In the genomic region with DNA sequence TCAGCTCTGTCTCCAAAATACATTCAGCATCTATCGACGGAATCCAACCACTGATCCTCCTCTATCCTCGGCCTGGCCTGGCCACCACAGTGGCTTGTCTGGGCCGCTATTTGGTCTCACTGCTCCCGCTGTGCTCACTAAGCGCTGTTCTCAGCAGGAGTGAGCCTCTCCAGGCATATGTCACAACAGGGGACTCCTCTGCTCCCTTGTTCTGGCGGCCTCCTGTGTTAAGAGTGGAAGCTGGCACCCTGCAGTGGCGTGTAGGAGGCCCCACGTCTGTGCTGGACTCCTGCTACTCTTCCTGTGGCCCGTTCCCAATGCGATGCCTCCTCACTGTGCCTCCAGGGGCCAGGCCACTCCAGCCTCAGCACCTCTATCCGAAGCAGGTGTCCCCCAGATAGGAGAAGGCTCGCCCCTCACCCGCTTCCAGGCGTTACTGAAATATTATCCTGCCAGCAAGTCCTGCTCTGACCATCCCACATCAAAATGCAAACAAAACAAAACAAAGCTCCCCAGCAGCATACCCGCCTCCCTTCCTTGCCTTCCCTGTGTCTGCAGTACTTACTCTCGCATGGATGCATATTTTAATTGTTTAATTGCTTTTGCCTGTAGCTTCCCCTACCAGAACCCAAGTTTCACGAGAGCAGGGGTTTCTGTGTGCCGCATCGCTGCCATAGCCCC, we compare ENCODE assay signal across 14 cellular contexts. TPM values are rescaled to one million over a fixed set of nuclear protein-coding genes. Genes with fewer than 3 reads are reported as not detected.
DNase-seq lines count a peak whose midpoint lies in the region; FAIRE-seq and TF ChIP-seq lines count a peak whose summit lies in the region.
"Had no signal": no experiment of that assay in that cellular context is flagged by ENCODE, and none has a peak within 500 bp of the region (broad histone marks: within the 10 kb centered on the region; RNA-seq: fewer than 3 reads in every experiment).

No MANE protein-coding gene starts in this region.

- no peak overlapping the region for H3K23ac ChIP-seq in H9 (ENCODE audit: insufficient read length, low read depth, low read length)

- no peaks in the 10 kb centered on the region for H3K23me2 ChIP-seq in H9 (ENCODE audit: insufficient read length, low read depth, low read length, poor library complexity, severe bottlenecking)

- intact Hi-C loops in posterior vena cava (cut with DNase I) = no loop called here

- no peak for TF ChIP-seq CTCF in H9 (conservative IDR thresholded peaks at IDR 0.05)

- no peaks in the 10 kb centered on the region for H3K79me1 ChIP-seq in H9 (ENCODE audit: insufficient read depth, low read depth, low read length, poor library complexity, severe bottlenecking)

- no peaks in the 10 kb centered on the region; the same call in none of the 2 replicates for H3K27me3 Mint-ChIP-seq in H9 (ENCODE audit: low read depth)
- H3K27me3 Mint-ChIP-seq: activated B cell treated with CpG ODN at 0.5 μM for 24 hours had no signal

- no peak overlapping the region for H2BK5ac ChIP-seq in H9 (ENCODE audit: insufficient read length, low read length)

- peaks cover 22 to 24% of the 10 kb centered on the region in 2 experiments for H3K4me1 Mint-ChIP-seq in H9
- H3K4me1 Mint-ChIP-seq: activated B cell treated with CpG ODN at 0.5 μM for 24 hours had no signal

- no peaks in the 10 kb centered on the region for H4K20me1 ChIP-seq in H9 (ENCODE audit: control insufficient read depth, insufficient read depth, insufficient read length)

- no peak overlapping the region for H2BK20ac ChIP-seq in H9 (ENCODE audit: low read depth, low read length, poor library complexity, severe bottlenecking)

- H4K91ac ChIP-seq in H9 (ENCODE audit: insufficient read length, low read depth, low read length) = no peak overlapping the region

- H3K56ac ChIP-seq in H9 (ENCODE audit: insufficient read length, low read depth, low read length) = no peak overlapping the region

- H3K27ac Mint-ChIP-seq in H9 = peak overlapping the region; percentile 12 to 41 (median 23); a peak in 6 of 7 replicates
- H3K27ac Mint-ChIP-seq: activated B cell treated with CpG ODN at 0.5 μM for 24 hours, HFFc6 had no signal

- H3K9ac ChIP-seq in H9 (ENCODE audit: extremely low read depth, insufficient read length, low read length) = no peak overlapping the region

- no peak overlapping the region for H4K5ac ChIP-seq in H9 (ENCODE audit: insufficient read length, low read depth, low read length)

- no peaks in the 10 kb centered on the region for H3K79me2 ChIP-seq in H9 (ENCODE audit: insufficient read depth, low read length)

- WGBS in H9 (ENCODE audit: extremely low coverage, insufficient read length, low lambda C conversion rate) = no CpG with 5 or more reads among the region's 20 CpGs

- H3T11ph ChIP-seq in H9 (ENCODE audit: low read length) = no peak overlapping the region

- no peak overlapping the region for H2AFZ ChIP-seq in H9 (ENCODE audit: low read length)

- no peaks in the 10 kb centered on the region for H3K27me3 ChIP-seq in H9 (ENCODE audit: insufficient read depth, low read length)

- H4K8ac ChIP-seq in H9 (replicated peaks; ENCODE audit: insufficient read length, low read depth, low read length) = no peak overlapping the region

- FAIRE-seq in RCC 7860 (lab: Jason Lieb, UNC) = no peak
- FAIRE-seq: endometrium had no signal

- no peak overlapping the region for H3K18ac ChIP-seq in H9 (ENCODE audit: insufficient read length, low read depth, low read length)

- H2AK5ac ChIP-seq in H9 (ENCODE audit: insufficient read length, low read length) = no peak overlapping the region

- H3K4me1 ChIP-seq in H9 (ENCODE audit: insufficient read depth, low read length) = peaks cover 2% of the 10 kb centered on the region; the same call in 1 of the 2 replicates

- DNase-seq in H9 = peak; percentile 40
- peak; percentile 58 for DNase-seq in NCI-H2107 (lab: John Stamatoyannopoulos, UW)
- DNase-seq in brain pericyte (ENCODE audit: low read depth, low spot score) = peak; percentile 66
- DNase-seq in posterior vena cava (ENCODE audit: low spot score) = peak; percentile 65
- DNase-seq in occipital lobe (lab: John Stamatoyannopoulos, UW) = no peak
- no peak for DNase-seq in inferior parietal cortex (ENCODE audit: extremely low spot score)
- DNase-seq in RCC 7860 (ENCODE audit: low spot score) = no peak
- DNase-seq: activated B cell treated with CpG ODN at 0.5 μM for 24 hours; HFFc6; kidney glomerular epithelial cell; NK-92 treated with Interleukin-12 subunit alpha and Interleukin-12 subunit beta, amount 100 ng/mL, for 24 hours had no signal

- H3K4me3 Mint-ChIP-seq in H9 = no peak overlapping the region; a peak in 1 of 5 replicates
- H3K4me3 Mint-ChIP-seq: activated B cell treated with CpG ODN at 0.5 μM for 24 hours, HFFc6 had no signal

- no peak overlapping the region for H2BK12ac ChIP-seq in H9 (ENCODE audit: insufficient read length, low read depth, low read length)

- peak overlapping the region; percentile 69; the same call in 1 of the 2 replicates for H3K14ac ChIP-seq in H9 (ENCODE audit: insufficient read depth, low read length)

- H3K4ac ChIP-seq in H9 (ENCODE audit: low read depth, low read length) = no peak overlapping the region

- no peak overlapping the region for H3K27ac ChIP-seq in H9 (ENCODE audit: insufficient read length, low read depth, low read length)
- H3K27ac ChIP-seq: C4-2B, SK-N-MC had no signal

- H2BK15ac ChIP-seq in H9 (ENCODE audit: low read depth, low read length) = no peak overlapping the region

- H3K9me3 ChIP-seq in H9 (ENCODE audit: control insufficient read depth, low read depth, low read length) = no peaks in the 10 kb centered on the region

- no peak overlapping the region for H2BK120ac ChIP-seq in H9 (ENCODE audit: low read depth, low read length, poor library complexity, severe bottlenecking)

- H3K9me3 Mint-ChIP-seq in H9 = peaks cover 0 to 7% of the 10 kb centered on the region in 2 experiments; a peak in 3 of 5 replicates
- H3K9me3 Mint-ChIP-seq: activated B cell treated with CpG ODN at 0.5 μM for 24 hours, HFFc6 had no signal

- H3K36me3 Mint-ChIP-seq in H9 (ENCODE audit: insufficient read depth in 1 of 3, low read depth in 3 of 3) = peaks cover 40 to 46% (median 41%) of the 10 kb centered on the region in 3 experiments

- no peak overlapping the region for H3K4me2 ChIP-seq in H9 (ENCODE audit: insufficient read depth, insufficient read length, low read length)

RNA-seq across cellular contexts. Expression of a gene that starts 39.9 kb away (rescaled TPM):
- 47.3 and 49.5 TPM in 2 replicates for total RNA-seq in H9 (2021)
- 1 to 10 TPM; 2.6 to 3.9 TPM for total RNA-seq in posterior vena cava
- total RNA-seq in occipital lobe = 9.7 TPM

RNA-seq across cellular contexts. Expression of a gene that starts 39.9 kb away (rescaled TPM):
- total RNA-seq in H9 (2021) (43.7 and 44.3 TPM in 2 replicates), posterior vena cava (10 to 100 TPM; 13.7 to 14.2 TPM), occipital lobe (31.5 TPM)

Comparison
In these comparisons a context has a peak if more than half of its experiments do, and no peak if none do; other contexts are left out.
1. DNase-seq: peak in H9 (single experiment), NCI-H2107 (single experiment), brain pericyte (single experiment) and posterior vena cava (single experiment); none in occipital lobe (single experiment), inferior parietal cortex (single experiment) and RCC 7860 (single experiment).